Comparison of ENCODE assay signal across 4 cellular contexts in the genomic region with DNA sequence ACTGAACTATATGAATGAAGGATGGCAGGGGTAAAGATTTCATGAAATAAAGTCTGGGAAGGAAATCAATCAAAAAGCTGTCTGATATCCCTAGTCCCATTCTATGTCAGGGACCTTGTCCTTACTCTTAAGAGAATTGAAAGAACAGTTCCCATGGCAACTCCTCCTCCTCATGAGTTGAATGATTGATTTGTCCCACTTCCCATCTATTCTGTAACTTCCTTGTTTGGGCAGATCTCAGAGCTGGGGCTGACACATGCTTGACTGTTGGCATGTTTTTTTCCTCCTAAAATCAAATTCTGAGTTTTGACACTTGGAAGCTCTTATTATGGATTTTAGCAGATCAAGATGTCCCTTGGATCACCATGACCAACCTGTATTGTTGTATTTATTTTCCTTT.
"Had no signal": no experiment of that assay in that cellular context is flagged by ENCODE, and none has a peak within 500 bp of the region (broad histone marks: within the 10 kb centered on the region; RNA-seq: fewer than 3 reads in every experiment).

No MANE protein-coding gene starts in this region.

- H3K4me1 Mint-ChIP-seq: GM23338, H9 had no signal

- H3K9me3 Mint-ChIP-seq: GM23338, H9 had no signal

- H3K4me3 ChIP-seq: GM23338 had no signal

- DNase-seq: H9, HCEC 1CT, IMR-90 had no signal

- H3K4me2 ChIP-seq: GM23338 had no signal

- H3K4me3 Mint-ChIP-seq: GM23338, H9 had no signal

- H3K27ac Mint-ChIP-seq: GM23338, H9 had no signal

- H2AFZ ChIP-seq: GM23338 had no signal
